ENCODE assay signal across 8 cellular contexts in the genomic region with DNA sequence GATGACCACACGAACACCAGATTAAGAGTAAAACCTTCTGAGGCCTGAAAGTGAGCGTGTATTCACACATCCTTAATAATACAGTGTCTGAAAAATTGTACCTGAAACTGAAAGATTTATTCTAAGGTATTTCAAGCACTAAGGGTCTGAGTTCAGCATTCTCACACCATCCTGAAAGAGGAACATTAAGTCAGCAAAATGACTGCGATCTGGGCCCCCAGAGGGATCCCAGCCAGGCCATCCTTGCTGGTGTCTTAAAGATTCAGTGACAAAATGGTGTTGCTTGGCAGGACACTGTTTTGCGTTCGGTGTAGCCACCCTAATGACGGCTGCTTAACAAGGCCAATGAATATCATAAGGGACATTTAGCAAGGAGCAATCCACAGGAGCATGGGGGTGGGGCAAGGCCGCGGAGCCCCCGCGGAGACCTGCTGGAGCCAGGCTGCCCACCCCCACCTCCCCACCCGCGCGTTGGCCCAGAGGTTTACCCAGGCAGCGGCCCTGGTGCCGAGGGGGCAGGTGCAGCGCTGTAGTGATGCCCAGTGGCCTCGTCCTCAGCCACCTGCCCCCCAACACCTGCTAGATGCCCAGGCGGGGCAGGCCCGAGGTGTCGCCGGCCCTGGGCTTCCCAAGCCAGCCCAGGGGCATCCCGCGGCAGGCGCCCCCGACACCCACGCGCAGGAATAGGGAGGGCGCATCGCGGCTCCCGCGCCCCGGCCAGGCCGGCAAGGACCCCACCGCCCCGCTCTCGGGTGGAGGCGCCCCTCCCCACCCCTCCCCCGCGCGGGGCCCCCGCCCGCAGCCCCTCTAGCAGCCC. TPM values are rescaled to one million over a fixed set of nuclear protein-coding genes. Genes with fewer than 3 reads are reported as not detected.
A peak's percentile ranks its signal among the peaks of the same experiment; 100 is the strongest.
DNase-seq lines count a peak whose midpoint lies in the region; ATAC-seq and TF ChIP-seq lines count a peak whose summit lies in the region.

No MANE protein-coding gene starts in this region.

- no peak overlapping the region for H4K5ac ChIP-seq in IMR-90 (ENCODE audit: low read depth, low read length)

- H3K4me3 ChIP-seq in IMR-90 (ENCODE audit: insufficient read depth, low read depth, low read length) (peak overlapping the region; percentile 65), endodermal cell (ENCODE audit: low read length) (no peak overlapping the region)

- peak overlapping the region; percentile 81 for H2AK9ac ChIP-seq in IMR-90 (replicated peaks; ENCODE audit: low read depth, low read length, poor library complexity)

- no TSS peak for BruUV-seq in IMR-90 (replicated peaks; lab: Mats Ljungman, UMichigan)

- CTCF ChIA-PET in IMR-90 (lab: Yijun Ruan, JAX), result no interaction called here

- no peak overlapping the region for H2BK15ac ChIP-seq in IMR-90 (ENCODE audit: low read depth, low read length)

- no peak overlapping the region for H3K56ac ChIP-seq in IMR-90 (ENCODE audit: extremely low read depth, insufficient read depth, low read length)

- no peak overlapping the region for H4K91ac ChIP-seq in IMR-90 (ENCODE audit: insufficient read depth, low read depth, low read length)

- peak overlapping the region; percentile 14 for H3K4me2 ChIP-seq in IMR-90 (ENCODE audit: low read depth, low read length)

- no peak overlapping the region; the same call in 1 of the 2 replicates for H3K23ac ChIP-seq in IMR-90 (ENCODE audit: low read depth, low read length)

- peaks cover 35% of the 10 kb centered on the region for H3K27me3 Mint-ChIP-seq in endodermal cell (ENCODE audit: insufficient read depth)

- dilution Hi-C loops in IMR-90 (cut with HindIII; ENCODE audit: low sequenced_read_pairs, unreplicated experiment), result no loop called here

- in situ Hi-C loops in IMR-90 (cut with MboI; ENCODE audit: low sequenced_read_pairs), result no loop called here

- no peak for TF ChIP-seq POLR2A in IMR-90 (IDR thresholded peaks at IDR 0.05; ENCODE audit: low read depth, low read length)

- H3K4me1 ChIP-seq in ES-I3 (ENCODE audit: insufficient read depth, low read length) (no peaks in the 10 kb centered on the region), IMR-90 (ENCODE audit: control insufficient read depth, insufficient read depth, low read length) (peaks cover 2% of the 10 kb centered on the region; the same call in 1 of the 2 replicates), endodermal cell (ENCODE audit: control insufficient read depth, insufficient read depth, low read length) (no peaks in the 10 kb centered on the region)

- H3K4me3 Mint-ChIP-seq in endodermal cell, result peak overlapping the region; percentile 34

- no peak for TF ChIP-seq CTCF in IMR-90 (conservative IDR thresholded peaks at IDR 0.05; ENCODE audit: low read depth, low read length)
- no peak for TF ChIP-seq CTCF in endodermal cell (conservative IDR thresholded peaks at IDR 0.05)
- TF ChIP-seq CTCF in omental fat pad (IDR thresholded peaks at IDR 0.05), result no peak

- H2BK20ac ChIP-seq in IMR-90 (ENCODE audit: low read depth, low read length), result no peak overlapping the region

- H4K8ac ChIP-seq in IMR-90 (ENCODE audit: low read depth in 2 of 2, low read length in 2 of 2), result no peak overlapping the region

- H3K36me3 Mint-ChIP-seq in endodermal cell (ENCODE audit: low read depth), result no peaks in the 10 kb centered on the region

- peak overlapping the region; percentile 49; the same call in 1 of the 2 replicates for H2AK5ac ChIP-seq in IMR-90 (ENCODE audit: low read depth, low read length)

- no peaks in the 10 kb centered on the region for H3K36me3 ChIP-seq in ES-I3 (ENCODE audit: insufficient read depth, low read length)
- no peaks in the 10 kb centered on the region for H3K36me3 ChIP-seq in IMR-90 (ENCODE audit: control insufficient read depth, insufficient read depth, low read length)
- no peaks in the 10 kb centered on the region for H3K36me3 ChIP-seq in endodermal cell (ENCODE audit: control insufficient read depth, insufficient read depth, low read length)

- H3K27me3 ChIP-seq in IMR-90 (ENCODE audit: control insufficient read depth, insufficient read depth, low read length) (no peaks in the 10 kb centered on the region), endodermal cell (ENCODE audit: control insufficient read depth, insufficient read depth, low read length, poor library complexity, severe bottlenecking) (peaks cover 41% of the 10 kb centered on the region)

- H3K9me3 ChIP-seq in ES-I3 (ENCODE audit: control insufficient read depth, insufficient read depth, low read length), result no peaks in the 10 kb centered on the region
- no peaks in the 10 kb centered on the region for H3K9me3 ChIP-seq in IMR-90 (ENCODE audit: control insufficient read depth, insufficient read depth, low read length)
- no peaks in the 10 kb centered on the region for H3K9me3 ChIP-seq in endodermal cell (ENCODE audit: control insufficient read depth, low read length)

- no peak overlapping the region for H2BK120ac ChIP-seq in IMR-90 (ENCODE audit: low read depth, low read length)

- H3K27ac ChIP-seq in IMR-90 (ENCODE audit: insufficient read depth, low read length), result no peak overlapping the region
- H3K27ac ChIP-seq in endodermal cell (ENCODE audit: low read depth, low read length), result no peak overlapping the region

- intact Hi-C loops in IMR-90 (cut with micrococcal nuclease), result loop anchor here (5.0 kb wide), 2 partner anchors 37 to 263 kb away; partner anchors contain the start of gene ITGBL1

- POLR2A ChIA-PET in IMR-90 (lab: Charles Lee; ENCODE audit: unreplicated experiment), result no interaction called here

- peak; percentile 18 for ATAC-seq in IMR-90 (ENCODE audit: low read depth)
- ATAC-seq in omental fat pad (ENCODE audit: low FRiP score), result peak; percentile 35
- no peak for ATAC-seq in HG03159 (IDR thresholded peaks at IDR 0.05; ENCODE audit: unreplicated experiment)

- no peak for DNase-seq in IMR-90
- no peak for DNase-seq in endodermal cell
- no peak for DNase-seq in omental fat pad (ENCODE audit: low spot score)
- DNase-seq in RKO (ENCODE audit: low spot score), result no peak
- no peak for DNase-seq in effector CD4-positive, alpha-beta T cell
- no peak for DNase-seq in ecto neural progenitor cell (ENCODE audit: low spot score)

- H3K4ac ChIP-seq in IMR-90 (ENCODE audit: low read depth, low read length), result no peak overlapping the region

- H3K18ac ChIP-seq in IMR-90 (ENCODE audit: low read depth, low read length), result no peak overlapping the region

- no peak for TF ChIP-seq RAD21 in IMR-90 (IDR thresholded peaks at IDR 0.05; ENCODE audit: low read length)

- no peak overlapping the region for H3K14ac ChIP-seq in IMR-90 (replicated peaks; ENCODE audit: low read depth, low read length)

- H3K27ac Mint-ChIP-seq in endodermal cell, result no peak overlapping the region

- H3K79me1 ChIP-seq in IMR-90 (ENCODE audit: low read depth in 1 of 2, low read length in 2 of 2), result no peaks in the 10 kb centered on the region

- no peaks in the 10 kb centered on the region for H3K9me3 Mint-ChIP-seq in endodermal cell

- H3K9ac ChIP-seq in ES-I3 (ENCODE audit: low read depth, low read length) (peak overlapping the region; percentile 57; the same call in 1 of the 2 replicates), IMR-90 (ENCODE audit: low read depth, low read length) (no peak overlapping the region), endodermal cell (ENCODE audit: extremely low read depth, low read length, poor library complexity, severe bottlenecking) (no peak overlapping the region)

- no peak overlapping the region for H2BK5ac ChIP-seq in IMR-90 (ENCODE audit: low read depth, low read length, poor library complexity, severe bottlenecking)

- WGBS in IMR-90 (ENCODE audit: extremely low coverage in 2 of 2, insufficient read length in 1 of 2), 2 experiments, result no CpG with 5 or more reads among the region's 43 CpGs
- WGBS in endodermal cell (ENCODE audit: insufficient coverage in 1 of 2, insufficient read length in 1 of 2), 2 experiments, result 14 to 83% methylated on average over 1 to 38 of the region's 43 CpGs

- no peaks in the 10 kb centered on the region for H3K9me1 ChIP-seq in IMR-90 (ENCODE audit: insufficient read depth, low read length)

- no peaks in the 10 kb centered on the region for H3K4me1 Mint-ChIP-seq in endodermal cell

- H4K20me1 ChIP-seq in IMR-90 (ENCODE audit: insufficient read depth, low read length), result no peaks in the 10 kb centered on the region

- H2AFZ ChIP-seq in IMR-90 (replicated peaks; ENCODE audit: low read length, poor library complexity), result peak overlapping the region; percentile 84

TF ChIP-seq in IMR-90, 13 proteins besides CTCF, POLR2A, EP300 and RAD21 (continues in another document):
- TF ChIP-seq BHLHE40 (IDR thresholded peaks at IDR 0.05; ENCODE audit: low read depth, low read length) (no peak), ELK1 (IDR thresholded peaks at IDR 0.05; ENCODE audit: borderline replicate concordance, low read depth, low read length) (no peak), FOS (IDR thresholded peaks at IDR 0.05; ENCODE audit: low read depth, low read length) (no peak), RFX5 (IDR thresholded peaks at IDR 0.05; ENCODE audit: low read depth, low read length) (no peak), MXI1 (IDR thresholded peaks at IDR 0.05; ENCODE audit: borderline replicate concordance, low read depth, low read length) (no peak), RCOR1 (IDR thresholded peaks at IDR 0.05; ENCODE audit: insufficient replicate concordance, low read length) (no peak)

RNA-seq across cellular contexts. Expression of gene NALCN, which starts 0.7 kb away (rescaled TPM):
- total RNA-seq in IMR-90 (2012; rRNA removed), result 4.8 and 5.6 TPM in 2 replicates
- 2.0 and 2.9 TPM in 2 replicates for polyA plus RNA-seq in IMR-90 (2012; rRNA removed)
- 0.99 and 1.1 TPM in 2 replicates for polyA plus RNA-seq in IMR-90 (2012; cell fraction: cytosol; rRNA removed)
- polyA plus RNA-seq in IMR-90 (2012; cell fraction: nucleus; rRNA removed; ENCODE audit: low replicate concordance), result 1.0 and 2.3 TPM in 2 replicates
- under 1 TPM in 1 of 2 donors, not detected in 1; 0.11 TPM for total RNA-seq in endodermal cell
- polyA plus RNA-seq in endodermal cell (2013, experiment 1 of 2), result 0.53 TPM
- polyA plus RNA-seq in endodermal cell (2013, experiment 2 of 2), result 0.41 TPM
- under 1 TPM; 0.28 to 0.84 (median 0.38) TPM for total RNA-seq in omental fat pad

RNA-seq across cellular contexts. Expression of gene ITGBL1, which starts 36.9 kb away (rescaled TPM):
- total RNA-seq in IMR-90 (2012; rRNA removed) (22.2 and 46.7 TPM in 2 replicates), endodermal cell (not detected), omental fat pad (1 to 10 TPM; 1.3 to 3.5 (median 2.4) TPM)
- 20.7 and 24.2 TPM in 2 replicates for polyA plus RNA-seq in IMR-90 (2012; rRNA removed)
- polyA plus RNA-seq in IMR-90 (2012; cell fraction: cytosol; rRNA removed), result 10.7 and 13.4 TPM in 2 replicates
- 4.5 and 9.2 TPM in 2 replicates for polyA plus RNA-seq in IMR-90 (2012; cell fraction: nucleus; rRNA removed; ENCODE audit: low replicate concordance)
- polyA plus RNA-seq in endodermal cell (2013, experiment 1 of 2), result not detected
- not detected for polyA plus RNA-seq in endodermal cell (2013, experiment 2 of 2)
